In genomic region chr2:8543412-8544167, GRCh38 we compare ENCODE assay signal across 8 cellular contexts.
DNase-seq lines count a peak whose midpoint lies in the region; ATAC-seq and TF ChIP-seq lines count a peak whose summit lies in the region.

No MANE protein-coding gene starts in this region.

- H3K9ac ChIP-seq in OCI-LY1 (ENCODE audit: low read length): peak overlapping the region; percentile 57

- peak overlapping the region; percentile 56 for H3K4me2 ChIP-seq in OCI-LY1 (ENCODE audit: low read length)

- H3K27me3 Mint-ChIP-seq in activated T-helper 17 cell treated with anti-CD3 and anti-CD28 coated beads, Interleukin-2, amount 50 U/mL, for 72 hours: no peaks in the 10 kb centered on the region

- H3K36me3 ChIP-seq in OCI-LY1 (ENCODE audit: insufficient read depth, low read length) (peaks cover 15% of the 10 kb centered on the region; the same call in 1 of the 2 replicates), left ventricle myocardium inferior (no peaks in the 10 kb centered on the region)

- intact Hi-C loops in left ventricle myocardium inferior (cut with micrococcal nuclease): no loop called here

- H3K27me3 ChIP-seq in OCI-LY1 (ENCODE audit: insufficient read depth, low read length): no peaks in the 10 kb centered on the region
- H3K27me3 ChIP-seq in left ventricle myocardium inferior (ENCODE audit: low read depth): no peaks in the 10 kb centered on the region

- no peaks in the 10 kb centered on the region for H4K20me1 ChIP-seq in OCI-LY1 (ENCODE audit: insufficient read depth, low read length)

- H3K79me2 ChIP-seq in OCI-LY1 (ENCODE audit: insufficient read depth, low read length): no peaks in the 10 kb centered on the region

- no peaks in the 10 kb centered on the region for H3F3A ChIP-seq in OCI-LY1 (ENCODE audit: insufficient read depth, low read length)

- H3K9me3 ChIP-seq in OCI-LY1 (ENCODE audit: low read length): no peaks in the 10 kb centered on the region
- no peaks in the 10 kb centered on the region for H3K9me3 ChIP-seq in left ventricle myocardium inferior (replicated peaks)

- peaks cover 100% of the 10 kb centered on the region for H3K4me1 ChIP-seq in OCI-LY1 (ENCODE audit: insufficient read depth, low read length, severe bottlenecking)
- peaks cover 42% of the 10 kb centered on the region for H3K4me1 ChIP-seq in left ventricle myocardium inferior

- TF ChIP-seq CTCF in OCI-LY1 (IDR thresholded peaks at IDR 0.05; ENCODE audit: low read length) (no peak), left ventricle myocardium inferior (IDR thresholded peaks at IDR 0.05; ENCODE audit: borderline replicate concordance) (no peak)

- H3K4me3 ChIP-seq in OCI-LY1 (ENCODE audit: low read depth, low read length, poor library complexity, severe bottlenecking): peak overlapping the region; percentile 27
- no peak overlapping the region for H3K4me3 ChIP-seq in left ventricle myocardium inferior

- peak; percentile 69 for ATAC-seq in HG02938 (IDR thresholded peaks at IDR 0.05; ENCODE audit: unreplicated experiment)
- peak; percentile 74 for ATAC-seq in activated T-helper 17 cell treated with anti-CD3 and anti-CD28 coated beads, Interleukin-2, amount 50 U/mL, for 72 hours (replicated peaks)

- H3K4me1 Mint-ChIP-seq in activated T-helper 17 cell treated with anti-CD3 and anti-CD28 coated beads, Interleukin-2, amount 50 U/mL, for 72 hours: peaks cover 60% of the 10 kb centered on the region

- H3K4me3 Mint-ChIP-seq in activated T-helper 17 cell treated with anti-CD3 and anti-CD28 coated beads, Interleukin-2, amount 50 U/mL, for 72 hours: peak overlapping the region; percentile 77

- H3K27ac ChIP-seq in OCI-LY1 (ENCODE audit: low read depth, low read length, poor library complexity, severe bottlenecking): peak overlapping the region; percentile 98
- H3K27ac ChIP-seq in left ventricle myocardium inferior (replicated peaks): peak overlapping the region; percentile 70

- H3K27ac Mint-ChIP-seq in activated T-helper 17 cell treated with anti-CD3 and anti-CD28 coated beads, Interleukin-2, amount 50 U/mL, for 72 hours: peak overlapping the region; percentile 100

- H3K9me3 Mint-ChIP-seq in activated T-helper 17 cell treated with anti-CD3 and anti-CD28 coated beads, Interleukin-2, amount 50 U/mL, for 72 hours: no peaks in the 10 kb centered on the region

- no peak overlapping the region for H2AFZ ChIP-seq in OCI-LY1 (ENCODE audit: low read length)

- peak; percentile 55 to 64 for DNase-seq in activated CD4-positive, alpha-beta T cell treated with anti-CD3 and anti-CD28 coated beads for 24 hours (ENCODE audit: low read depth in 2 of 2)
- no peak for DNase-seq in activated CD4-positive, alpha-beta T cell treated with anti-CD3 and anti-CD28 coated beads for 1 hour
- DNase-seq in left ventricle myocardium inferior: peak; percentile 55
- DNase-seq in stimulated activated CD4-positive, alpha-beta T cell treated with anti-CD3 and anti-CD28 coated beads, Interleukin-2, amount 100 ng/mL, for 24 hours: peak; percentile 77 to 80
- no peak for DNase-seq in HuH-7 (ENCODE audit: low spot score)

- no peaks in the 10 kb centered on the region for H3K9me2 ChIP-seq in OCI-LY1 (ENCODE audit: low read depth, low read length)

- peaks cover 46% of the 10 kb centered on the region for H3K36me3 Mint-ChIP-seq in activated T-helper 17 cell treated with anti-CD3 and anti-CD28 coated beads, Interleukin-2, amount 50 U/mL, for 72 hours (ENCODE audit: low read depth)

Comparison
In these comparisons a context has a peak if more than half of its experiments do, and no peak if none do; other contexts are left out.
1. DNase-seq: peak in activated CD4-positive, alpha-beta T cell treated with anti-CD3 and anti-CD28 coated beads for 24 hours (2 of 2), left ventricle myocardium inferior (single experiment) and stimulated activated CD4-positive, alpha-beta T cell treated with anti-CD3 and anti-CD28 coated beads, Interleukin-2, amount 100 ng/mL, for 24 hours (2 of 2); none in activated CD4-positive, alpha-beta T cell treated with anti-CD3 and anti-CD28 coated beads for 1 hour (single experiment) and HuH-7 (single experiment).